ENCODE assay signal across 8 cellular contexts in the genomic region with DNA sequence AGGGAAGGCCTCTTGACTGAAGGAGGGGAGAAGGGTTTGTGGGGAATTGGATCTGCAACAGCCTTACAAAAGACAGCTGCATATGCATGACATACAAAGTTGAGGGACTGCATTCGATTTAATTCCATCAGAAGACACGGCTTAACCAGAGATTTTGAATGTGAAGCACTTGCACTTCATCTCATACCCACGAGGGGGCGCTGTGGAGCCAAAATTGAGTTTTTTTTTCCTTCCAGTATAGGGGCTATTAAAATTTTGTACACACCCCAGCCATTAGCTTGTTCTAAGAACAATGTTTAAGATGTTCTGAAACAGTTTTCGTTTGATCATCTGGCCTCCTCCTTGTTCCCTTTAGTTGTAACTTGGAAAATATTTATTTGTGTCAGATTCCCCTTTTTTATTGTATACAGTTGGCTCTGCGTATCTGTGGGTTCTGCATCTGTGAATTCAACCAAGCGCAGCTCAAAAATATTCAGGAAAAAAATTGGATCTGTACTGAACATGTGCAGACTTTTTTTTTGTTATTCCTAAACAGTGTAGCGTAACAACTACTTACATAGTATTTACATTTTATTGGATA. TPM values are rescaled to one million over a fixed set of nuclear protein-coding genes. Genes with fewer than 3 reads are reported as not detected.
DNase-seq lines count a peak whose midpoint lies in the region; ATAC-seq and TF ChIP-seq lines count a peak whose summit lies in the region.

No MANE protein-coding gene starts in this region.

- no peaks in the 10 kb centered on the region for H3K9me3 Mint-ChIP-seq in activated T-helper 17 cell treated with anti-CD3 and anti-CD28 coated beads, Interleukin-2, amount 50 U/mL, for 72 hours
- no peaks in the 10 kb centered on the region for H3K9me3 Mint-ChIP-seq in neural progenitor cell

- H3K27ac Mint-ChIP-seq in activated T-helper 17 cell treated with anti-CD3 and anti-CD28 coated beads, Interleukin-2, amount 50 U/mL, for 72 hours = peak overlapping the region; percentile 95
- peak overlapping the region; percentile 4 for H3K27ac Mint-ChIP-seq in neural progenitor cell

- DNase-seq in COLO668 (lab: John Stamatoyannopoulos, UW; ENCODE audit: unreplicated experiment) = peak; percentile 64
- peak; percentile 54 for DNase-seq in RPMI7951 (ENCODE audit: low read depth)
- DNase-seq in fibroblast of pulmonary artery (ENCODE audit: low read depth) = peak; percentile 63
- DNase-seq in neural progenitor cell (ENCODE audit: low spot score) = peak; percentile 50
- peak; percentile 94 for DNase-seq in superior temporal gyrus (ENCODE audit: extremely low spot score)

- peak overlapping the region; percentile 92 for H3K4me3 Mint-ChIP-seq in activated T-helper 17 cell treated with anti-CD3 and anti-CD28 coated beads, Interleukin-2, amount 50 U/mL, for 72 hours
- H3K4me3 Mint-ChIP-seq in neural progenitor cell = peak overlapping the region; percentile 97

- H2AFZ ChIP-seq in neural progenitor cell (replicated peaks) = no peak overlapping the region

- H3K27ac ChIP-seq in HUES48 (ENCODE audit: low read depth, low read length) (peak overlapping the region; percentile 6), neural progenitor cell (no peak overlapping the region)

- peaks cover 50% of the 10 kb centered on the region for H3K36me3 Mint-ChIP-seq in activated T-helper 17 cell treated with anti-CD3 and anti-CD28 coated beads, Interleukin-2, amount 50 U/mL, for 72 hours (ENCODE audit: low read depth)
- H3K36me3 Mint-ChIP-seq in neural progenitor cell = peaks cover 5% of the 10 kb centered on the region

- peaks cover 34% of the 10 kb centered on the region for H3K79me2 ChIP-seq in neural progenitor cell (ENCODE audit: low read depth)

- H3K27me3 Mint-ChIP-seq in activated T-helper 17 cell treated with anti-CD3 and anti-CD28 coated beads, Interleukin-2, amount 50 U/mL, for 72 hours = no peaks in the 10 kb centered on the region
- H3K27me3 Mint-ChIP-seq in neural progenitor cell (ENCODE audit: insufficient read depth, low read depth) = peaks cover 4% of the 10 kb centered on the region

- H3K4me1 ChIP-seq in HUES48 (ENCODE audit: control insufficient read depth, insufficient read depth, low read length) (peaks cover 17% of the 10 kb centered on the region), neural progenitor cell (peaks cover 4% of the 10 kb centered on the region)

- no peaks in the 10 kb centered on the region for H3K27me3 ChIP-seq in HUES48 (ENCODE audit: control insufficient read depth, insufficient read depth, low read length)
- H3K27me3 ChIP-seq in neural progenitor cell = no peaks in the 10 kb centered on the region

- H3K4me3 ChIP-seq in HUES48 (ENCODE audit: low read depth, low read length) (peak overlapping the region; percentile 71), fibroblast of pulmonary artery (replicated peaks; ENCODE audit: low read depth, low read length) (peak overlapping the region; percentile 89), neural progenitor cell (peak overlapping the region; percentile 95)

- H3K4me1 Mint-ChIP-seq in activated T-helper 17 cell treated with anti-CD3 and anti-CD28 coated beads, Interleukin-2, amount 50 U/mL, for 72 hours = peaks cover 18% of the 10 kb centered on the region
- H3K4me1 Mint-ChIP-seq in neural progenitor cell = peaks cover 25% of the 10 kb centered on the region

- H4K20me1 ChIP-seq in neural progenitor cell (ENCODE audit: low read depth) = peaks cover 21% of the 10 kb centered on the region

- no peaks in the 10 kb centered on the region for H3K9me3 ChIP-seq in HUES48 (ENCODE audit: control insufficient read depth, insufficient read depth, low read length)
- no peaks in the 10 kb centered on the region for H3K9me3 ChIP-seq in neural progenitor cell (ENCODE audit: low read depth)

- peak overlapping the region; percentile 95 for H3K4me2 ChIP-seq in neural progenitor cell

- TF ChIP-seq CTCF in fibroblast of pulmonary artery (IDR thresholded peaks at IDR 0.05; ENCODE audit: low read length, missing control alignments) (peak; percentile 91), neural progenitor cell (IDR thresholded peaks at IDR 0.05) (peak; percentile 98)

- peaks cover 3% of the 10 kb centered on the region for H3F3A ChIP-seq in neural progenitor cell (ENCODE audit: low read depth)

- H3K36me3 ChIP-seq in HUES48 (ENCODE audit: control insufficient read depth, insufficient read depth, low read length) (peaks cover 34% of the 10 kb centered on the region), neural progenitor cell (no peaks in the 10 kb centered on the region)

- no peak overlapping the region for H3K9ac ChIP-seq in HUES48 (ENCODE audit: low read depth, low read length)
- H3K9ac ChIP-seq in neural progenitor cell = no peak overlapping the region

- no peak for ATAC-seq in activated T-helper 17 cell treated with anti-CD3 and anti-CD28 coated beads, Interleukin-2, amount 50 U/mL, for 72 hours (replicated peaks)
- ATAC-seq in HG02840 (IDR thresholded peaks at IDR 0.05; ENCODE audit: low FRiP score, unreplicated experiment) = no peak

RNA-seq across cellular contexts. Expression of a gene that starts 1.6 kb away (rescaled TPM):
- total RNA-seq in RPMI7951 (2014; rRNA removed; shearing (Covaris generic)) = 20.5 and 32.0 TPM in 2 replicates
- total RNA-seq in activated T-helper 17 cell treated with anti-CD3 and anti-CD28 coated beads, Interleukin-2, amount 50 U/mL, for 72 hours = 10 to 100 TPM; 24.2 to 30.8 TPM
- 59.4 and 64.3 TPM in 2 replicates for total RNA-seq in neural progenitor cell (ENCODE audit: low replicate concordance)

RNA-seq across cellular contexts. Expression of a gene that starts 5.3 kb away (rescaled TPM):
- 17.7 and 22.6 TPM in 2 replicates for total RNA-seq in RPMI7951 (2014; rRNA removed; shearing (Covaris generic))
- 10 to 100 TPM; 56.2 to 62.3 TPM for total RNA-seq in activated T-helper 17 cell treated with anti-CD3 and anti-CD28 coated beads, Interleukin-2, amount 50 U/mL, for 72 hours
- total RNA-seq in neural progenitor cell (ENCODE audit: low replicate concordance) = 1.1 and 1.7 TPM in 2 replicates
